Comparison of ENCODE assay signal across 8 cellular contexts in genomic region chr2:235170536-235171510, GRCh38.
DNase-seq lines count a peak whose midpoint lies in the region; ATAC-seq and TF ChIP-seq lines count a peak whose summit lies in the region.

No MANE protein-coding gene starts in this region.

- H2AFZ ChIP-seq in GM23248: peak overlapping the region; percentile 65; the same call in 1 of the 2 replicates

- H3K27ac ChIP-seq in GM23248 (peak overlapping the region; percentile 95), endodermal cell (ENCODE audit: low read depth, low read length) (no peak overlapping the region)

- peak; percentile 57 for TF ChIP-seq CTCF in endodermal cell (conservative IDR thresholded peaks at IDR 0.05)

- H3K4me3 ChIP-seq in GM23248 (peak overlapping the region; percentile 45), endodermal cell (ENCODE audit: low read length) (no peak overlapping the region)

- CTCF ChIA-PET in activated CD8-positive, alpha-beta memory T cell treated with anti-CD3 and anti-CD28 coated beads, Interleukin-2, amount 10 ng/mL, durations not matched to agents 7 days and 5 days (lab: Charles Lee): no interaction called here

- peaks cover 4% of the 10 kb centered on the region for H3K4me1 Mint-ChIP-seq in endodermal cell
- no peaks in the 10 kb centered on the region for H3K4me1 Mint-ChIP-seq in activated CD8-positive, alpha-beta memory T cell treated with anti-CD3 and anti-CD28 coated beads, Interleukin-2, amount 10 ng/mL, durations not matched to agents 7 days and 5 days

- peaks cover 2% of the 10 kb centered on the region for H3K9me3 Mint-ChIP-seq in endodermal cell
- H3K9me3 Mint-ChIP-seq in activated CD8-positive, alpha-beta memory T cell treated with anti-CD3 and anti-CD28 coated beads, Interleukin-2, amount 10 ng/mL, durations not matched to agents 7 days and 5 days (ENCODE audit: low read depth): peaks cover 3% of the 10 kb centered on the region

- H3K36me3 ChIP-seq in GM23248 (ENCODE audit: low read depth) (no peaks in the 10 kb centered on the region), endodermal cell (ENCODE audit: control insufficient read depth, insufficient read depth, low read length) (no peaks in the 10 kb centered on the region)

- 12 to 15% methylated on average over 8 of the region's 8 CpGs for WGBS in GM23248 (ENCODE audit: low coverage in 1 of 2, low lambda C conversion rate in 2 of 2, missing lambda C conversion rate in 2 of 2), 2 experiments
- 43 to 61% methylated on average over 6 to 8 of the region's 8 CpGs for WGBS in endodermal cell (ENCODE audit: insufficient coverage in 1 of 2, insufficient read length in 1 of 2), 2 experiments

- H3K79me2 ChIP-seq in GM23248 (ENCODE audit: insufficient read depth): no peaks in the 10 kb centered on the region

- H3K9ac ChIP-seq in GM23248 (peak overlapping the region; percentile 73), endodermal cell (ENCODE audit: extremely low read depth, low read length, poor library complexity, severe bottlenecking) (no peak overlapping the region)

- H3K27me3 ChIP-seq in GM23248 (replicated peaks; ENCODE audit: insufficient read depth) (no peaks in the 10 kb centered on the region), endodermal cell (ENCODE audit: control insufficient read depth, insufficient read depth, low read length, poor library complexity, severe bottlenecking) (no peaks in the 10 kb centered on the region)

- H4K20me1 ChIP-seq in GM23248 (ENCODE audit: insufficient read depth): no peaks in the 10 kb centered on the region

- no peaks in the 10 kb centered on the region for H3K9me3 ChIP-seq in GM23248 (ENCODE audit: low read depth)
- H3K9me3 ChIP-seq in endodermal cell (ENCODE audit: control insufficient read depth, low read length): no peaks in the 10 kb centered on the region

- peak overlapping the region; percentile 71 for H3K4me2 ChIP-seq in GM23248 (ENCODE audit: unreplicated experiment)

- H3K27me3 Mint-ChIP-seq in endodermal cell (ENCODE audit: insufficient read depth): peaks cover 1% of the 10 kb centered on the region
- H3K27me3 Mint-ChIP-seq in activated CD8-positive, alpha-beta memory T cell treated with anti-CD3 and anti-CD28 coated beads, Interleukin-2, amount 10 ng/mL, durations not matched to agents 7 days and 5 days: no peaks in the 10 kb centered on the region

- peaks cover 33% of the 10 kb centered on the region for H3F3A ChIP-seq in GM23248 (ENCODE audit: insufficient read depth)

- in situ Hi-C loops in GM23248 (cut with MboI): no loop called here

- no peaks in the 10 kb centered on the region for H3K9me2 ChIP-seq in GM23248 (ENCODE audit: insufficient read depth)

- DNase-seq in GM23248 (peak; percentile 95), NCI-H226 (peak; percentile 59), endodermal cell (peak; percentile 67), pons (ENCODE audit: low spot score) (peak; percentile 62), cortex of kidney (lab: John Stamatoyannopoulos, UW) (no peak)
- DNase-seq in activated CD4-positive, alpha-beta T cell treated with anti-CD3 and anti-CD28 coated beads for 4 hours: no peak
- DNase-seq in central memory CD4-positive, alpha-beta T cell: no peak
- DNase-seq in activated CD8-positive, alpha-beta memory T cell treated with anti-CD3 and anti-CD28 coated beads, Interleukin-2, amount 10 ng/mL, durations not matched to agents 7 days and 5 days: no peak

- no peaks in the 10 kb centered on the region for H3K36me3 Mint-ChIP-seq in endodermal cell (ENCODE audit: low read depth)
- H3K36me3 Mint-ChIP-seq in activated CD8-positive, alpha-beta memory T cell treated with anti-CD3 and anti-CD28 coated beads, Interleukin-2, amount 10 ng/mL, durations not matched to agents 7 days and 5 days: no peaks in the 10 kb centered on the region

- H3K27ac Mint-ChIP-seq in endodermal cell: no peak overlapping the region
- H3K27ac Mint-ChIP-seq in activated CD8-positive, alpha-beta memory T cell treated with anti-CD3 and anti-CD28 coated beads, Interleukin-2, amount 10 ng/mL, durations not matched to agents 7 days and 5 days: no peak overlapping the region

- H3K4me3 Mint-ChIP-seq in endodermal cell: no peak overlapping the region
- H3K4me3 Mint-ChIP-seq in activated CD8-positive, alpha-beta memory T cell treated with anti-CD3 and anti-CD28 coated beads, Interleukin-2, amount 10 ng/mL, durations not matched to agents 7 days and 5 days: no peak overlapping the region

- H3K4me1 ChIP-seq in GM23248 (ENCODE audit: insufficient read depth) (peaks cover 38% of the 10 kb centered on the region), endodermal cell (ENCODE audit: control insufficient read depth, insufficient read depth, low read length) (no peaks in the 10 kb centered on the region)

- no peak for ATAC-seq in activated CD8-positive, alpha-beta memory T cell treated with anti-CD3 and anti-CD28 coated beads, Interleukin-2, amount 10 ng/mL, durations not matched to agents 7 days and 5 days

Comparison
In these comparisons a context has a peak if more than half of its experiments do, and no peak if none do; other contexts are left out.
1. DNase-seq: peak in GM23248 (single experiment), NCI-H226 (single experiment), endodermal cell (single experiment) and pons (single experiment); none in activated CD4-positive, alpha-beta T cell treated with anti-CD3 and anti-CD28 coated beads for 4 hours (0 of 2), central memory CD4-positive, alpha-beta T cell (single experiment), activated CD8-positive, alpha-beta memory T cell treated with anti-CD3 and anti-CD28 coated beads, Interleukin-2, amount 10 ng/mL, durations not matched to agents 7 days and 5 days (single experiment) and cortex of kidney (single experiment).